In the genomic region with DNA sequence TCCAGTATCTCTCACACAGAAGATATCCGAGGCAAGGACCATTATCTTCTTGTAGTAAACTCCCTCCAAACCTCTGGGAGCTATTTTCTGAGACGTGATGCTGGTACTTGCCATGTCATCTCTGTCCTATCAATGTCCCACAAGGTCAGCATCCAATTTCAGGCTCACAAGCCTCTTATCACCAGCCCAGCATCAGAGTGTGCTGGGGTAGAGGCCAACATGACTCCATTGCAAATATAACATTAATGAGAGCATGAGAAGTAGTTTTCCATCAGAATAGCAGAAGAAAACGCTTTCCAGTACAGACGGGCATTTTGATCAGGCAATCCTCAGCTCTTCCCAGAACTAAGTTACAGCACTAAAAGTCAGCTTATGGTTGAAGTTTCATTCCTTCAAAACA, we compare ENCODE assay signal across 17 cellular contexts. TPM values are rescaled to one million over a fixed set of nuclear protein-coding genes. Genes with fewer than 3 reads are reported as not detected.
DNase-seq lines count a peak whose midpoint lies in the region; ATAC-seq and TF ChIP-seq lines count a peak whose summit lies in the region.
"Had no signal": no experiment of that assay in that cellular context is flagged by ENCODE, and none has a peak within 500 bp of the region (broad histone marks: within the 10 kb centered on the region; RNA-seq: fewer than 3 reads in every experiment).

No MANE protein-coding gene starts in this region.

- no peaks in the 10 kb centered on the region for H3K27me3 ChIP-seq in cardiac muscle cell
- H3K27me3 ChIP-seq in right atrium auricular region = no peaks in the 10 kb centered on the region
- H3K27me3 ChIP-seq in A673 (replicated peaks; ENCODE audit: insufficient read depth, low read depth, low read length, poor library complexity) = no peaks in the 10 kb centered on the region
- H3K27me3 ChIP-seq in effector memory CD4-positive, alpha-beta T cell (replicated peaks; ENCODE audit: control insufficient read depth, insufficient read depth, low read length, poor library complexity, severe bottlenecking) = no peaks in the 10 kb centered on the region
- H3K27me3 ChIP-seq: BLaER1 had no signal

- peak overlapping the region; percentile 15 for H3K4me3 Mint-ChIP-seq in neural crest cell
- H3K4me3 Mint-ChIP-seq: GM23338 had no signal

- no peaks in the 10 kb centered on the region for H3K27me3 Mint-ChIP-seq in neural crest cell (ENCODE audit: low read depth)
- H3K27me3 Mint-ChIP-seq: CD8-positive, alpha-beta memory T cell had no signal

- H3K27ac Mint-ChIP-seq in neural crest cell (ENCODE audit: unreplicated experiment) = no peak overlapping the region
- H3K27ac Mint-ChIP-seq: GM23338 had no signal

- intact Hi-C loops in Right ventricle myocardium inferior (cut with DNase I) (no loop called here), A673 (cut with micrococcal nuclease; ENCODE audit: unreplicated experiment) (no loop called here)

- H3K9me3 Mint-ChIP-seq in neural crest cell = no peaks in the 10 kb centered on the region
- H3K9me3 Mint-ChIP-seq: CD8-positive, alpha-beta memory T cell; GM23338 had no signal

- no peak for DNase-seq in cardiac muscle cell (ENCODE audit: low read depth in 1 of 2, low spot score in 1 of 2)
- no peak for DNase-seq in Right ventricle myocardium inferior (ENCODE audit: missing footprints)
- peak; percentile 31 for DNase-seq in OCI-M1 (lab: John Stamatoyannopoulos, UW)
- DNase-seq in right atrium auricular region (ENCODE audit: low spot score) = no peak
- no peak for DNase-seq in neural crest cell (ENCODE audit: low read depth, low spot score)
- DNase-seq in A673 (ENCODE audit: low spot score) = no peak
- DNase-seq in effector memory CD4-positive, alpha-beta T cell = no peak
- DNase-seq in cerebellar cortex (ENCODE audit: low spot score) = no peak
- DNase-seq: AML-193; CD8-positive, alpha-beta memory T cell; DMS53; GF-D8; H7 had no signal

- no peaks in the 10 kb centered on the region for H3K9me3 ChIP-seq in cardiac muscle cell (ENCODE audit: low read depth)
- no peaks in the 10 kb centered on the region for H3K9me3 ChIP-seq in right atrium auricular region
- H3K9me3 ChIP-seq in A673 (ENCODE audit: low read depth, low read length, poor library complexity, severe bottlenecking) = no peaks in the 10 kb centered on the region
- no peaks in the 10 kb centered on the region for H3K9me3 ChIP-seq in effector memory CD4-positive, alpha-beta T cell (ENCODE audit: control insufficient read depth, low read length)

- POLR2A ChIA-PET in A673 (lab: Charles Lee; ENCODE audit: low non-redundant PET) = no interaction called here

- TF ChIP-seq CTCF in cardiac muscle cell (IDR thresholded peaks at IDR 0.05; ENCODE audit: low read depth, low read length) (no peak), right atrium auricular region (IDR thresholded peaks at IDR 0.05) (no peak), neural crest cell (conservative IDR thresholded peaks at IDR 0.05) (no peak), A673 (conservative IDR thresholded peaks at IDR 0.05; ENCODE audit: low read depth, low read length) (no peak)

- H3K4me1 Mint-ChIP-seq in neural crest cell = peaks cover 5% of the 10 kb centered on the region

- H3K4me1 ChIP-seq in cardiac muscle cell (ENCODE audit: low read depth) = no peaks in the 10 kb centered on the region
- H3K4me1 ChIP-seq in right atrium auricular region = peaks cover 0 to 9% of the 10 kb centered on the region in 2 donors
- H3K4me1 ChIP-seq in A673 (ENCODE audit: insufficient read depth, low read length, poor library complexity, severe bottlenecking) = peaks cover 12% of the 10 kb centered on the region
- no peaks in the 10 kb centered on the region for H3K4me1 ChIP-seq in effector memory CD4-positive, alpha-beta T cell (ENCODE audit: control insufficient read depth, insufficient read depth, low read length, poor library complexity, severe bottlenecking)
- H3K4me1 ChIP-seq: BLaER1 had no signal

- BruUV-seq in A673 (replicated peaks; lab: Mats Ljungman, UMichigan) = no TSS peak

- H3K36me3 ChIP-seq in cardiac muscle cell (no peaks in the 10 kb centered on the region), right atrium auricular region (no peaks in the 10 kb centered on the region), A673 (ENCODE audit: insufficient read depth, low read length, poor library complexity, severe bottlenecking) (no peaks in the 10 kb centered on the region)
- H3K36me3 ChIP-seq in effector memory CD4-positive, alpha-beta T cell (ENCODE audit: control insufficient read depth, insufficient read depth, low read length) = no peaks in the 10 kb centered on the region
- H3K36me3 ChIP-seq: BLaER1 had no signal

- no peak overlapping the region for H3K4me3 ChIP-seq in cardiac muscle cell
- no peak overlapping the region for H3K4me3 ChIP-seq in right atrium auricular region
- H3K4me3 ChIP-seq in A673 (ENCODE audit: low read depth, low read length, poor library complexity, severe bottlenecking) = no peak overlapping the region
- no peak overlapping the region for H3K4me3 ChIP-seq in effector memory CD4-positive, alpha-beta T cell (ENCODE audit: insufficient read depth, low read depth, low read length, poor library complexity, severe bottlenecking)
- H3K4me3 ChIP-seq: BLaER1, GM23338 had no signal

- H3K36me3 Mint-ChIP-seq in neural crest cell (ENCODE audit: low read depth) = no peaks in the 10 kb centered on the region
- H3K36me3 Mint-ChIP-seq: CD8-positive, alpha-beta memory T cell had no signal

- ATAC-seq in Right ventricle myocardium inferior = no peak
- ATAC-seq: GM23338 had no signal

- CTCF ChIA-PET in A673 (lab: Charles Lee) = no interaction called here

- H3K27ac ChIP-seq in cardiac muscle cell = peak overlapping the region; percentile 53
- peak overlapping the region; percentile 38 to 64 for H3K27ac ChIP-seq in right atrium auricular region
- H3K27ac ChIP-seq in A673 (ENCODE audit: low read depth, low read length, poor library complexity, severe bottlenecking) = no peak overlapping the region
- H3K27ac ChIP-seq in effector memory CD4-positive, alpha-beta T cell (ENCODE audit: insufficient read depth, low read length, poor library complexity, severe bottlenecking) = no peak overlapping the region
- H3K27ac ChIP-seq: 22Rv1, BLaER1, HL-60 had no signal

RNA-seq across cellular contexts. Expression of a gene that starts 5.6 kb away (rescaled TPM):
- total RNA-seq in cardiac muscle cell (16.8 and 18.7 TPM in 2 replicates), Right ventricle myocardium inferior (8.0 TPM), right atrium auricular region (10 to 100 TPM; 15.6 to 27.0 TPM), neural crest cell (25.9 and 27.2 TPM in 2 replicates), A673 (2021) (8.4 and 13.4 TPM in 2 replicates)
- polyA plus RNA-seq in cardiac muscle cell = 48.1 and 61.4 TPM in 2 replicates

RNA-seq across cellular contexts. Expression of a gene that starts 12.7 kb away (rescaled TPM):
- total RNA-seq in cardiac muscle cell = 19.7 and 24.9 TPM in 2 replicates
- polyA plus RNA-seq in cardiac muscle cell = 15.8 and 20.1 TPM in 2 replicates
- total RNA-seq in Right ventricle myocardium inferior = 11.0 TPM
- 10 to 100 TPM; 14.7 to 20.2 TPM for total RNA-seq in right atrium auricular region
- total RNA-seq in neural crest cell = 19.3 and 19.4 TPM in 2 replicates
- total RNA-seq in A673 (2021) = 21.3 and 23.6 TPM in 2 replicates

RNA-seq across cellular contexts. Expression of a gene that starts 38.2 kb away (rescaled TPM):
- 0.25 and 0.30 TPM in 2 replicates for total RNA-seq in cardiac muscle cell
- not detected in 2 replicates for polyA plus RNA-seq in cardiac muscle cell
- total RNA-seq in Right ventricle myocardium inferior = 0.97 TPM
- total RNA-seq in right atrium auricular region = under 1 TPM; 0.35 to 0.67 TPM
- total RNA-seq in neural crest cell = not detected in 2 replicates
- total RNA-seq in A673 (2021) = not detected in 2 replicates
- total RNA-seq: CD8-positive, alpha-beta memory T cell; GM23338; H7 had no signal
- polyA plus RNA-seq: CD8-positive, alpha-beta memory T cell; GM23338 had no signal

RNA-seq across cellular contexts. Expression of a gene that starts 43.5 kb away (rescaled TPM):
- total RNA-seq in cardiac muscle cell = 2.1 and 3.8 TPM in 2 replicates
- polyA plus RNA-seq in cardiac muscle cell = 2.1 and 5.3 TPM in 2 replicates
- 15.6 TPM for total RNA-seq in Right ventricle myocardium inferior
- 10 to 100 TPM; 17.6 to 25.6 TPM for total RNA-seq in right atrium auricular region
- 0.23 and 0.36 TPM in 2 replicates for total RNA-seq in neural crest cell
- not detected in 2 replicates for total RNA-seq in A673 (2021)
- total RNA-seq: CD8-positive, alpha-beta memory T cell; GM23338; H7 had no signal
- polyA plus RNA-seq: CD8-positive, alpha-beta memory T cell had no signal

RNA-seq across cellular contexts. Expression of a gene that starts 55.2 kb away (rescaled TPM):
- total RNA-seq in cardiac muscle cell (not detected in 2 replicates), Right ventricle myocardium inferior (418 TPM), right atrium auricular region (100 to 1,000 TPM in 1 of 2 donors, 10 to 100 TPM in 1; 25.7 to 204 TPM), neural crest cell (not detected in 2 replicates), A673 (2021) (not detected in 2 replicates)
- polyA plus RNA-seq in cardiac muscle cell = not detected in 2 replicates
- total RNA-seq: CD8-positive, alpha-beta memory T cell; GM23338; H7 had no signal
- polyA plus RNA-seq: CD8-positive, alpha-beta memory T cell; GM23338 had no signal

Comparison
In these comparisons a context has a peak if more than half of its experiments do, and no peak if none do; other contexts are left out.
1. H3K27ac ChIP-seq: peak in cardiac muscle cell (single experiment) and right atrium auricular region (2 of 2); none in A673 (single experiment) and effector memory CD4-positive, alpha-beta T cell (single experiment).